ENCODE assay signal across 29 cellular contexts in genomic region chr2:140187086-140187485, GRCh38.
"Had no signal": no experiment of that assay in that cellular context is flagged by ENCODE, and none has a peak within 500 bp of the region (broad histone marks: within the 10 kb centered on the region; RNA-seq: fewer than 3 reads in every experiment).

No MANE protein-coding gene starts in this region.

- H3K36me3 ChIP-seq: stomach, suprapubic skin, thoracic aorta, thyroid gland, tibial artery, tibial nerve, transverse colon, upper lobe of left lung, upper lobe of right lung, uterus, vagina had no signal

- H3K27me3 ChIP-seq: stomach, suprapubic skin, testis, thyroid gland, tibial artery, tibial nerve, transverse colon, upper lobe of left lung, upper lobe of right lung, uterus, vagina had no signal

- H3K27me3 Mint-ChIP-seq: stimulated activated memory B cell treated with anti-CD40 and anti-IgM and Interleukin-4, amounts not matched to agents 10 μg/mL and 1 μg/mL and 100 μg/mL, for 72 hours; stimulated activated naive B cell treated with anti-CD40 and anti-IgM and Interleukin-4, amounts not matched to agents 10 μg/mL and 1 μg/mL and 100 μg/mL, for 72 hours; stimulated activated naive CD8-positive, alpha-beta T cell treated with anti-CD3 and anti-CD28 coated beads, Interleukin-15, amount 100 ng/mL, for 72 hours; stimulated activated naive CD8-positive, alpha-beta T cell treated with anti-CD3 and anti-CD28 coated beads, Interleukin-15, Interleukin-2, amounts not matched to agents 100 ng/mL and 50 ng/mL, for 24 hours; type B pancreatic cell had no signal

- H3K4me1 Mint-ChIP-seq: stimulated activated effector memory CD8-positive, alpha-beta T cell treated with anti-CD3 and anti-CD28 coated beads, Interleukin-12 subunit alpha, Interleukin-12 subunit beta, amount 100 ng/mL, for 72 hours; stimulated activated memory B cell treated with anti-CD40 and anti-IgM and Interleukin-4, amounts not matched to agents 10 μg/mL and 1 μg/mL and 100 μg/mL, for 72 hours; stimulated activated naive B cell treated with anti-CD40 and anti-IgM and Interleukin-4, amounts not matched to agents 10 μg/mL and 1 μg/mL and 100 μg/mL, for 72 hours; stimulated activated naive CD8-positive, alpha-beta T cell treated with anti-CD3 and anti-CD28 coated beads, Interleukin-15, amount 100 ng/mL, for 72 hours had no signal

- ATAC-seq: stimulated activated effector memory CD8-positive, alpha-beta T cell treated with anti-CD3 and anti-CD28 coated beads, Interleukin-12 subunit alpha, Interleukin-12 subunit beta, amount 100 ng/mL, for 72 hours; stimulated activated memory B cell treated with anti-CD40 and anti-IgM and Interleukin-4, amounts not matched to agents 10 μg/mL and 1 μg/mL and 100 μg/mL, for 72 hours; stimulated activated naive B cell treated with anti-CD40 and anti-IgM and Interleukin-4, amounts not matched to agents 10 μg/mL and 1 μg/mL and 100 μg/mL, for 72 hours; stimulated activated naive CD8-positive, alpha-beta T cell treated with anti-CD3 and anti-CD28 coated beads, Interleukin-15, amount 100 ng/mL, for 72 hours; stimulated activated naive CD8-positive, alpha-beta T cell treated with anti-CD3 and anti-CD28 coated beads, Interleukin-15, Interleukin-2, amounts not matched to agents 100 U/mL and 50 U/mL, for 24 hours; upper lobe of right lung had no signal

- H3K4me3 ChIP-seq: stomach, suprapubic skin, testis, thoracic aorta, thyroid gland, tibial artery, tibial nerve, transverse colon, upper lobe of left lung, upper lobe of right lung, uterus, vagina had no signal

- H3K27ac Mint-ChIP-seq: stimulated activated effector memory CD8-positive, alpha-beta T cell treated with anti-CD3 and anti-CD28 coated beads, Interleukin-12 subunit alpha, Interleukin-12 subunit beta, amount 100 ng/mL, for 72 hours; stimulated activated memory B cell treated with anti-CD40 and anti-IgM and Interleukin-4, amounts not matched to agents 10 μg/mL and 1 μg/mL and 100 μg/mL, for 72 hours; stimulated activated naive B cell treated with anti-CD40 and anti-IgM and Interleukin-4, amounts not matched to agents 10 μg/mL and 1 μg/mL and 100 μg/mL, for 72 hours; stimulated activated naive CD8-positive, alpha-beta T cell treated with anti-CD3 and anti-CD28 coated beads, Interleukin-15, amount 100 ng/mL, for 72 hours; stimulated activated naive CD8-positive, alpha-beta T cell treated with anti-CD3 and anti-CD28 coated beads, Interleukin-15, Interleukin-2, amounts not matched to agents 100 ng/mL and 50 ng/mL, for 24 hours; type B pancreatic cell had no signal

- H3K9me3 ChIP-seq: stomach, suprapubic skin, testis, thoracic aorta, thyroid gland, tibial artery, tibial nerve, transverse colon, upper lobe of left lung, upper lobe of right lung, uterus, vagina had no signal

- H3K36me3 Mint-ChIP-seq: stimulated activated effector memory CD8-positive, alpha-beta T cell treated with anti-CD3 and anti-CD28 coated beads, Interleukin-12 subunit alpha, Interleukin-12 subunit beta, amount 100 ng/mL, for 72 hours; stimulated activated memory B cell treated with anti-CD40 and anti-IgM and Interleukin-4, amounts not matched to agents 10 μg/mL and 1 μg/mL and 100 μg/mL, for 72 hours; stimulated activated naive B cell treated with anti-CD40 and anti-IgM and Interleukin-4, amounts not matched to agents 10 μg/mL and 1 μg/mL and 100 μg/mL, for 72 hours; type B pancreatic cell had no signal

- H3K4me1 ChIP-seq: stomach, suprapubic skin, testis, tibial nerve, transverse colon, upper lobe of left lung, upper lobe of right lung, uterus, vagina had no signal

- H3K9me3 Mint-ChIP-seq: stimulated activated naive B cell treated with anti-CD40 and anti-IgM and Interleukin-4, amounts not matched to agents 10 μg/mL and 1 μg/mL and 100 μg/mL, for 72 hours; type B pancreatic cell had no signal

- H3K4me3 Mint-ChIP-seq: stimulated activated effector memory CD8-positive, alpha-beta T cell treated with anti-CD3 and anti-CD28 coated beads, Interleukin-12 subunit alpha, Interleukin-12 subunit beta, amount 100 ng/mL, for 72 hours; stimulated activated memory B cell treated with anti-CD40 and anti-IgM and Interleukin-4, amounts not matched to agents 10 μg/mL and 1 μg/mL and 100 μg/mL, for 72 hours; stimulated activated naive B cell treated with anti-CD40 and anti-IgM and Interleukin-4, amounts not matched to agents 10 μg/mL and 1 μg/mL and 100 μg/mL, for 72 hours; stimulated activated naive CD8-positive, alpha-beta T cell treated with anti-CD3 and anti-CD28 coated beads, Interleukin-15, amount 100 ng/mL, for 72 hours; stimulated activated naive CD8-positive, alpha-beta T cell treated with anti-CD3 and anti-CD28 coated beads, Interleukin-15, Interleukin-2, amounts not matched to agents 100 ng/mL and 50 ng/mL, for 24 hours; type B pancreatic cell had no signal

- H3K27ac ChIP-seq: stomach, suprapubic skin, testis, thyroid gland, tibial artery, tibial nerve, transverse colon, upper lobe of left lung, upper lobe of right lung, uterus, vagina had no signal

- FAIRE-seq: urothelium cell line had no signal

- DNase-seq: stimulated activated CD4-positive, alpha-beta T cell treated with anti-CD3 and anti-CD28 coated beads, Interleukin-2, amount 100 ng/mL, for 48 hours; stimulated activated CD4-positive, alpha-beta T cell treated with anti-CD3 and anti-CD28 coated beads, Interleukin-4, amount 100 ng/mL, for 1 hour; stimulated activated CD4-positive, alpha-beta T cell treated with anti-CD3 and anti-CD28 coated beads, Interleukin-4, amount 100 ng/mL, for 24 hours; stimulated activated CD4-positive, alpha-beta T cell treated with anti-CD3 and anti-CD28 coated beads, Interleukin-4, amount 100 ng/mL, for 4 hours; stimulated activated CD8-positive, alpha-beta memory T cell treated with anti-CD3 and anti-CD28 coated beads, Interleukin-4, amount 100 ng/mL, for 48 hours; stimulated activated naive B cell treated with anti-CD40 and anti-IgM and Interleukin-4, amounts not matched to agents 10 μg/mL and 1 μg/mL and 100 μg/mL, for 72 hours; stimulated activated naive CD4-positive, alpha-beta T cell; stimulated activated naive CD4-positive, alpha-beta T cell treated with Interleukin-2 at 50 U/mL for 16 hours; stimulated activated naive CD8-positive, alpha-beta T cell treated with anti-CD3 and anti-CD28 coated beads, Interleukin-15, amount 100 ng/mL, for 72 hours; stimulated activated naive CD8-positive, alpha-beta T cell treated with anti-CD3 and anti-CD28 coated beads, Interleukin-15, Interleukin-2, amounts not matched to agents 100 U/mL and 50 U/mL, for 24 hours; stomach; substantia nigra; testis; thyroid gland; tibial artery; transverse colon; trophoblast cell; upper lobe of left lung; upper lobe of right lung; uterus had no signal
